1 cellular context compared by ENCODE assay signal in genomic region chrX:153878969-153879653, GRCh38.
TF ChIP-seq lines count a peak whose summit lies in the region.

No MANE protein-coding gene starts in this region.

TF ChIP-seq in SK-N-SH treated with all-trans-retinoic acid at 6 μM for 48 hours, 23 proteins besides CTCF, POLR2A, EP300 and RAD21 (continued from another document):
- no peak for TF ChIP-seq TSHZ2 (CRISPR knock-in tag; IDR thresholded peaks at IDR 0.05)
TF ChIP-seq in SK-N-SH treated with all-trans-retinoic acid at 6 μM for 48 hours: peak in this region for 0.
